ENCODE assay signal across 27 cellular contexts in genomic region chr10:128032466-128032865, GRCh38.
"Had no signal": no experiment of that assay in that cellular context is flagged by ENCODE, and none has a peak within 500 bp of the region (broad histone marks: within the 10 kb centered on the region; RNA-seq: fewer than 3 reads in every experiment).

No MANE protein-coding gene starts in this region.

- DNase-seq: heart left ventricle; islet precursor cell; left ventricle myocardium inferior; mesendoderm; naive B cell; natural killer cell; nephron progenitor cell; occipital lobe; ovary; retina; right cardiac atrium; stimulated activated CD4-positive, alpha-beta T cell treated with anti-CD3 and anti-CD28 coated beads, Interleukin-4, amount 100 ng/mL, for 24 hours; stimulated activated naive CD4-positive, alpha-beta T cell; stomach; testis; thyroid gland; trophoblast cell; upper lobe of right lung had no signal

- H3K36me3 ChIP-seq: heart left ventricle, left ventricle myocardium inferior, neural progenitor cell, ovary, prostate gland, thyroid gland, upper lobe of right lung had no signal

- H3K9ac ChIP-seq: neural progenitor cell had no signal

- H3K27me3 ChIP-seq: heart left ventricle, hepatocyte, neural progenitor cell, neutrophil, ovary, stomach, testis, thyroid gland, upper lobe of right lung had no signal

- H3K36me3 Mint-ChIP-seq: mesothelial cell of epicardium; naive B cell; natural killer cell; neural progenitor cell; stimulated activated effector memory CD8-positive, alpha-beta T cell treated with anti-CD3 and anti-CD28 coated beads, Interleukin-12 subunit alpha, Interleukin-12 subunit beta, amount 100 ng/mL, for 72 hours had no signal

- H3K79me2 ChIP-seq: hepatocyte had no signal

- H3K9me3 ChIP-seq: heart left ventricle, left ventricle myocardium inferior, neutrophil, ovary, prostate gland, stomach, testis, thyroid gland, upper lobe of right lung had no signal

- H3K27ac ChIP-seq: heart left ventricle, hepatocyte, left ventricle myocardium inferior, neural progenitor cell, neutrophil, ovary, prostate gland, skin epidermis, stomach, testis, thyroid gland, upper lobe of right lung had no signal

- ATAC-seq: heart left ventricle; natural killer cell; right cardiac atrium; sciatic nerve; stimulated activated effector memory CD8-positive, alpha-beta T cell treated with anti-CD3 and anti-CD28 coated beads, Interleukin-12 subunit alpha, Interleukin-12 subunit beta, amount 100 ng/mL, for 72 hours; upper lobe of right lung had no signal

- H3K4me1 Mint-ChIP-seq: mesothelial cell of epicardium had no signal

- H3K27ac Mint-ChIP-seq: mesothelial cell of epicardium; natural killer cell; nephron progenitor cell; neural progenitor cell; stimulated activated effector memory CD8-positive, alpha-beta T cell treated with anti-CD3 and anti-CD28 coated beads, Interleukin-12 subunit alpha, Interleukin-12 subunit beta, amount 100 ng/mL, for 72 hours had no signal

- H3K4me3 Mint-ChIP-seq: mesothelial cell of epicardium; naive B cell; natural killer cell; nephron progenitor cell; neural progenitor cell; stimulated activated effector memory CD8-positive, alpha-beta T cell treated with anti-CD3 and anti-CD28 coated beads, Interleukin-12 subunit alpha, Interleukin-12 subunit beta, amount 100 ng/mL, for 72 hours had no signal

- H3K9me3 Mint-ChIP-seq: mesothelial cell of epicardium; naive B cell; natural killer cell; nephron progenitor cell; neural progenitor cell; stimulated activated effector memory CD8-positive, alpha-beta T cell treated with anti-CD3 and anti-CD28 coated beads, Interleukin-12 subunit alpha, Interleukin-12 subunit beta, amount 100 ng/mL, for 72 hours had no signal

- H2AFZ ChIP-seq: hepatocyte, neural progenitor cell had no signal

- H3K4me1 ChIP-seq: prostate gland, testis, thyroid gland, upper lobe of right lung had no signal

- H3K4me2 ChIP-seq: hepatocyte, neural progenitor cell had no signal

- H3K4me3 ChIP-seq: heart left ventricle, hepatocyte, left ventricle myocardium inferior, lung, neural progenitor cell, ovary, prostate gland, skin epidermis, stomach, testis, thyroid gland, upper lobe of right lung had no signal
